14 cellular contexts compared by ENCODE assay signal in the genomic region with DNA sequence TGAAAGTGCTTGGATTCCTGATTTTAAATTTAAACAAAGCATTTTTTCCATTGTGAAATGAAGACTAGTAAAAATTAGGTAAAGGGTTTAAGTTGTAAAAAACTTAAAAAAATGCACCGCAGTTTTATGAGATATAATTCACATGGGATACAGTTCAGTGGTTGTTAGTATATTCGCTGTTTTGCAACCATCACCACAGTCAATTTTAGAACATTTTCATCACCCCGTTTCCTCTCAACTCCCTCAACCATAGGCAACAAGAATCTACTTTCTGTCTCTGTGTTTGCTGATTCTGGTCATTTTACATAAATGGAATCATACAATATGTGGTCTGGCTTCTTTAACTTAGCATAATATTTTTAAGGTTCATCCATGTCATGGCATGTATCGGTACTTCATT. TPM values are rescaled to one million over a fixed set of nuclear protein-coding genes. Genes with fewer than 3 reads are reported as not detected.
A peak's percentile ranks its signal among the peaks of the same experiment; 100 is the strongest.
DNase-seq lines count a peak whose midpoint lies in the region; ATAC-seq, FAIRE-seq and TF ChIP-seq lines count a peak whose summit lies in the region.
"Had no signal": no experiment of that assay in that cellular context is flagged by ENCODE, and none has a peak within 500 bp of the region (broad histone marks: within the 10 kb centered on the region; RNA-seq: fewer than 3 reads in every experiment).

No MANE protein-coding gene starts in this region.

- H3K36me3 ChIP-seq in BLaER1: peaks cover 46% of the 10 kb centered on the region
- peaks cover 64% of the 10 kb centered on the region for H3K36me3 ChIP-seq in SK-N-MC (ENCODE audit: insufficient read depth, low read length)
- peaks cover 0 to 5% (median 0%) of the 10 kb centered on the region in 3 experiments for H3K36me3 ChIP-seq in naive thymus-derived CD4-positive, alpha-beta T cell (ENCODE audit: control insufficient read depth in 2 of 3, insufficient read depth in 3 of 3, low read length in 3 of 3)

- H3K9me3 Mint-ChIP-seq in naive thymus-derived CD4-positive, alpha-beta T cell: peaks cover 0 to 5% (median 0%) of the 10 kb centered on the region in 11 donors
- peaks cover 5% of the 10 kb centered on the region for H3K9me3 Mint-ChIP-seq in glutamatergic neuron (ENCODE audit: unreplicated experiment)
- H3K9me3 Mint-ChIP-seq: activated T-helper 17 cell treated with anti-CD3 and anti-CD28 coated beads, Interleukin-2, amount 50 U/mL, for 72 hours had no signal

- no peak for ATAC-seq in naive thymus-derived CD4-positive, alpha-beta T cell
- ATAC-seq in HG03520 (IDR thresholded peaks at IDR 0.05; ENCODE audit: unreplicated experiment): no peak
- ATAC-seq: activated CD4-positive, alpha-beta T cell treated with anti-CD3 and anti-CD28 coated beads for 36 hours had no signal

- peak overlapping the region; percentile 97 for H3K9ac ChIP-seq in BLaER1
- H3K9ac ChIP-seq in SK-N-MC (ENCODE audit: insufficient read length): no peak overlapping the region

- peak overlapping the region; percentile 94 for H3K4me2 ChIP-seq in BLaER1

- peak; percentile 50 for FAIRE-seq in GM12891 (lab: Jason Lieb, UNC)

- H3K27ac Mint-ChIP-seq in naive thymus-derived CD4-positive, alpha-beta T cell: peak overlapping the region in 5 of 9 donors; percentile 9 to 86 (median 66)
- no peak overlapping the region for H3K27ac Mint-ChIP-seq in glutamatergic neuron (ENCODE audit: unreplicated experiment)
- H3K27ac Mint-ChIP-seq: activated CD4-positive, alpha-beta T cell treated with anti-CD3 and anti-CD28 coated beads for 36 hours had no signal

- peaks cover 77% of the 10 kb centered on the region for H3K4me1 ChIP-seq in BLaER1
- H3K4me1 ChIP-seq in naive thymus-derived CD4-positive, alpha-beta T cell (ENCODE audit: control insufficient read depth in 2 of 2, insufficient read depth in 2 of 2, low read length in 2 of 2): peaks cover 36 to 39% of the 10 kb centered on the region in 2 donors

- peak overlapping the region; percentile 96 for H3K4me3 ChIP-seq in BLaER1
- H3K4me3 ChIP-seq in SK-N-MC: peak overlapping the region; percentile 56
- no peak overlapping the region for H3K4me3 ChIP-seq in naive thymus-derived CD4-positive, alpha-beta T cell (ENCODE audit: low read length)

- intact Hi-C loops in naive thymus-derived CD4-positive, alpha-beta T cell (cut with micrococcal nuclease): loop anchor here in 1 of 2 donors (5.0 kb wide), 1 partner anchor 84 kb away; no protein-coding TSS in a partner anchor

- H3K9me3 ChIP-seq in BLaER1 (peaks cover 24% of the 10 kb centered on the region), SK-N-MC (ENCODE audit: low read depth, low read length) (no peaks in the 10 kb centered on the region)
- no peaks in the 10 kb centered on the region for H3K9me3 ChIP-seq in naive thymus-derived CD4-positive, alpha-beta T cell (ENCODE audit: control insufficient read depth in 2 of 3, low read length in 3 of 3)

- peaks cover 58 to 76% (median 69%) of the 10 kb centered on the region in 7 donors for H3K4me1 Mint-ChIP-seq in naive thymus-derived CD4-positive, alpha-beta T cell
- peaks cover 29% of the 10 kb centered on the region for H3K4me1 Mint-ChIP-seq in glutamatergic neuron (ENCODE audit: low read depth, unreplicated experiment)

- peak overlapping the region in 7 of 10 donors; percentile 0 to 98 (median 56) for H3K4me3 Mint-ChIP-seq in naive thymus-derived CD4-positive, alpha-beta T cell
- H3K4me3 Mint-ChIP-seq in glutamatergic neuron (ENCODE audit: unreplicated experiment): no peak overlapping the region
- H3K4me3 Mint-ChIP-seq: activated CD4-positive, alpha-beta T cell treated with anti-CD3 and anti-CD28 coated beads for 36 hours; activated T-helper 17 cell treated with anti-CD3 and anti-CD28 coated beads, Interleukin-2, amount 50 U/mL, for 72 hours had no signal

- no peaks in the 10 kb centered on the region for H3K27me3 Mint-ChIP-seq in naive thymus-derived CD4-positive, alpha-beta T cell
- H3K27me3 Mint-ChIP-seq in glutamatergic neuron (ENCODE audit: unreplicated experiment): peaks cover 7% of the 10 kb centered on the region
- H3K27me3 Mint-ChIP-seq: activated CD4-positive, alpha-beta T cell treated with anti-CD3 and anti-CD28 coated beads for 36 hours; activated T-helper 17 cell treated with anti-CD3 and anti-CD28 coated beads, Interleukin-2, amount 50 U/mL, for 72 hours had no signal

- H4K20me1 ChIP-seq in BLaER1: peaks cover 58% of the 10 kb centered on the region

- H3K27ac ChIP-seq in BLaER1 (peak overlapping the region; percentile 96), SK-N-MC (no peak overlapping the region; the same call in 1 of the 2 replicates)
- no peak overlapping the region for H3K27ac ChIP-seq in naive thymus-derived CD4-positive, alpha-beta T cell (ENCODE audit: low read depth, low read length)

- DNase-seq in GM12891 (ENCODE audit: insufficient read length, low spot score) (no peak), SK-N-MC (ENCODE audit: low read depth, low spot score) (no peak), KG1 (lab: John Stamatoyannopoulos, UW) (no peak), glutamatergic neuron (no peak)
- no peak for DNase-seq in naive thymus-derived CD4-positive, alpha-beta T cell
- no peak for DNase-seq in NK-92 treated with Interleukin-12 subunit alpha and Interleukin-12 subunit beta, amount 100 ng/mL, for 24 hours (lab: John Stamatoyannopoulos, UW)
- DNase-seq: activated CD4-positive, alpha-beta T cell treated with anti-CD3 and anti-CD28 coated beads for 36 hours; mammary epithelial cell; NCI-H1694; NCI-H510A; nucleus accumbens had no signal

- no peak for TF ChIP-seq POLR2A in GM12891 (IDR thresholded peaks at IDR 0.05; ENCODE audit: low read depth, low read length)

- H3K36me3 Mint-ChIP-seq in naive thymus-derived CD4-positive, alpha-beta T cell: peaks cover 3 to 37% (median 27%) of the 10 kb centered on the region in 5 donors
- no peaks in the 10 kb centered on the region for H3K36me3 Mint-ChIP-seq in glutamatergic neuron (ENCODE audit: unreplicated experiment)

- no peaks in the 10 kb centered on the region for H3K27me3 ChIP-seq in BLaER1
- no peaks in the 10 kb centered on the region for H3K27me3 ChIP-seq in naive thymus-derived CD4-positive, alpha-beta T cell (ENCODE audit: control insufficient read depth in 2 of 2, insufficient read depth in 2 of 2, low read length in 2 of 2)

- TF ChIP-seq CTCF in glutamatergic neuron (IDR thresholded peaks at IDR 0.05; ENCODE audit: partially characterized antibody, unreplicated experiment): no peak

- POLR2A ChIA-PET in naive thymus-derived CD4-positive, alpha-beta T cell (lab: Charles Lee): interaction anchor here (0.8 kb wide), 1 partner anchor 52 kb away, joined by 3 read pairs; no protein-coding TSS in a partner anchor

- CTCF ChIA-PET in naive thymus-derived CD4-positive, alpha-beta T cell (lab: Charles Lee): interaction anchor here (0.7 to 2.2 kb wide), 3 partner anchors 27 to 85 kb away, joined by 3 to 14 read pairs (median 4); no protein-coding TSS in a partner anchor

TF ChIP-seq in GM12891, 5 proteins besides CTCF, POLR2A, EP300 and RAD21:
- TF ChIP-seq TAF1 (IDR thresholded peaks at IDR 0.05; ENCODE audit: low read depth, low read length) (no peak), SPI1 (IDR thresholded peaks at IDR 0.05; ENCODE audit: low read depth, low read length) (no peak), PAX5 (IDR thresholded peaks at IDR 0.05; ENCODE audit: insufficient read depth, low read length, severe bottlenecking) (no peak), POU2F2 (IDR thresholded peaks at IDR 0.05; ENCODE audit: low read depth, low read length) (no peak), POLR2AphosphoS5 (IDR thresholded peaks at IDR 0.05; ENCODE audit: low read depth, low read length) (no peak)

RNA-seq across cellular contexts. Expression of a gene that starts 4.0 kb away (rescaled TPM):
- polyA plus RNA-seq in GM12891 (2012; ENCODE audit: low read depth, missing spikeins): 53.7 TPM
- 100 to 1,000 TPM in 4 of 5 experiments, 10 to 100 TPM in 1; 61.6 to 252 (median 213) TPM for total RNA-seq in naive thymus-derived CD4-positive, alpha-beta T cell
- polyA plus RNA-seq in naive thymus-derived CD4-positive, alpha-beta T cell: 10 to 100 TPM; 25.8 to 41.0 TPM
- total RNA-seq in glutamatergic neuron (ENCODE audit: unreplicated experiment): 67.6 TPM

RNA-seq across cellular contexts. Expression of a gene that starts 50.7 kb away (rescaled TPM):
- polyA plus RNA-seq in GM12891 (2012; ENCODE audit: low read depth, missing spikeins): not detected
- under 1 TPM in 3 of 5 experiments, not detected in 2; 0.05 to 0.65 (median 0.10) TPM for total RNA-seq in naive thymus-derived CD4-positive, alpha-beta T cell
- polyA plus RNA-seq in naive thymus-derived CD4-positive, alpha-beta T cell: not detected
- not detected for total RNA-seq in glutamatergic neuron (ENCODE audit: unreplicated experiment)
- total RNA-seq: mammary epithelial cell had no signal
- polyA plus RNA-seq: mammary epithelial cell had no signal
